ENCODE assay signal across 1 cellular context in the genomic region with DNA sequence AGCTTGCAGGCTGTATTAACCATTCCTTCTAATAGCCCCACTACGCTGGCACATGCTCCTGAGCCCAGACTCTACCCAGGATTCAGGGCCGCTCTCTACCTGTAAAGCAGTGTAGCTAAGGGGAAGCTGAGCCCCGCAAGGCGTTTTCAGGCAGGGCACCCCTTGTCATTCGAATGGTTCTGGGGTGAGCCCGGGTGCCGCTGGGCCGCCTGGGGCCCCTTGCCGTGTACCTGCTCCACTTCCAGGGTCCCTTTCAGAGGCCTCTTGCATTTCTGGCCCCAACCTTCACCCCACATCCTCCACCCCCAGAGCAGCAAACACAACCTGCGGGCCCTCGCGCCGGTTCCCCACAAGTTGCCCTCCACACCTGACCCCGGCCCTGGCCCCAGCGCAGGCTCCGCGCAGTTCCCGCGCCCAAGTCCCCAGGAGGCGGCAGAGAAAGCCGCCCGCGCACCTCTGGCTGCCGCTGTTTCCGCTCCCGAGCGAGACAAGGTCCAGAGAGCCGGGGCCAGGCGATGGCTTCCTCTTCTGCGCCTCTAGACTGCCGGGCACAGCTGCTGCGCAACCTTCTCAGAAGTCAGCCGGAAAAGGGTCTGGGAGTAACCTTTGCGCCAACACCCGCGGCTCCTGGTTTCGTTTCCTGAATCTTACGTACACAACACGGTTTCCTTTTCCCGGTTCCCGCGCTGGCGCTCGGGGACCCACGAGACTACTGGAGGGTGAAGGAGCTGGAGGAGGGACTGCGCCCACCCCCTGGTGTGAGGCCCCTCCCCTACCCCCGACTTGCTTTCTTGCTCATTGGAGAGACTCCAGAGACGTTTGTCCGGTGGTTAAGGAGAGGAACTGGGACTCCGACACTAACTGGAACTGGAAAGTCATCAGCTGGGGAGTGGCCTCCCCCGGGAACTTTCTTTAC.
TF ChIP-seq lines count a peak whose summit lies in the region.

A gene with protein sequence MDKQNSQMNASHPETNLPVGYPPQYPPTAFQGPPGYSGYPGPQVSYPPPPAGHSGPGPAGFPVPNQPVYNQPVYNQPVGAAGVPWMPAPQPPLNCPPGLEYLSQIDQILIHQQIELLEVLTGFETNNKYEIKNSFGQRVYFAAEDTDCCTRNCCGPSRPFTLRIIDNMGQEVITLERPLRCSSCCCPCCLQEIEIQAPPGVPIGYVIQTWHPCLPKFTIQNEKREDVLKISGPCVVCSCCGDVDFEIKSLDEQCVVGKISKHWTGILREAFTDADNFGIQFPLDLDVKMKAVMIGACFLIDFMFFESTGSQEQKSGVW (minus strand): TSS at position 595 of the 916 bp plus-strand sequence. CDS start 8,055 bp downstream, outside the sequence.

TF ChIP-seq in HCT116, 20 proteins besides CTCF, POLR2A, EP300 and RAD21 (continued from another document):
- TF ChIP-seq, protein P1, sequence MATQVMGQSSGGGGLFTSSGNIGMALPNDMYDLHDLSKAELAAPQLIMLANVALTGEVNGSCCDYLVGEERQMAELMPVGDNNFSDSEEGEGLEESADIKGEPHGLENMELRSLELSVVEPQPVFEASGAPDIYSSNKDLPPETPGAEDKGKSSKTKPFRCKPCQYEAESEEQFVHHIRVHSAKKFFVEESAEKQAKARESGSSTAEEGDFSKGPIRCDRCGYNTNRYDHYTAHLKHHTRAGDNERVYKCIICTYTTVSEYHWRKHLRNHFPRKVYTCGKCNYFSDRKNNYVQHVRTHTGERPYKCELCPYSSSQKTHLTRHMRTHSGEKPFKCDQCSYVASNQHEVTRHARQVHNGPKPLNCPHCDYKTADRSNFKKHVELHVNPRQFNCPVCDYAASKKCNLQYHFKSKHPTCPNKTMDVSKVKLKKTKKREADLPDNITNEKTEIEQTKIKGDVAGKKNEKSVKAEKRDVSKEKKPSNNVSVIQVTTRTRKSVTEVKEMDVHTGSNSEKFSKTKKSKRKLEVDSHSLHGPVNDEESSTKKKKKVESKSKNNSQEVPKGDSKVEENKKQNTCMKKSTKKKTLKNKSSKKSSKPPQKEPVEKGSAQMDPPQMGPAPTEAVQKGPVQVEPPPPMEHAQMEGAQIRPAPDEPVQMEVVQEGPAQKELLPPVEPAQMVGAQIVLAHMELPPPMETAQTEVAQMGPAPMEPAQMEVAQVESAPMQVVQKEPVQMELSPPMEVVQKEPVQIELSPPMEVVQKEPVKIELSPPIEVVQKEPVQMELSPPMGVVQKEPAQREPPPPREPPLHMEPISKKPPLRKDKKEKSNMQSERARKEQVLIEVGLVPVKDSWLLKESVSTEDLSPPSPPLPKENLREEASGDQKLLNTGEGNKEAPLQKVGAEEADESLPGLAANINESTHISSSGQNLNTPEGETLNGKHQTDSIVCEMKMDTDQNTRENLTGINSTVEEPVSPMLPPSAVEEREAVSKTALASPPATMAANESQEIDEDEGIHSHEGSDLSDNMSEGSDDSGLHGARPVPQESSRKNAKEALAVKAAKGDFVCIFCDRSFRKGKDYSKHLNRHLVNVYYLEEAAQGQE (IDR thresholded peaks at IDR 0.05; ENCODE audit: low read depth): no peak
- TF ChIP-seq, protein P2, sequence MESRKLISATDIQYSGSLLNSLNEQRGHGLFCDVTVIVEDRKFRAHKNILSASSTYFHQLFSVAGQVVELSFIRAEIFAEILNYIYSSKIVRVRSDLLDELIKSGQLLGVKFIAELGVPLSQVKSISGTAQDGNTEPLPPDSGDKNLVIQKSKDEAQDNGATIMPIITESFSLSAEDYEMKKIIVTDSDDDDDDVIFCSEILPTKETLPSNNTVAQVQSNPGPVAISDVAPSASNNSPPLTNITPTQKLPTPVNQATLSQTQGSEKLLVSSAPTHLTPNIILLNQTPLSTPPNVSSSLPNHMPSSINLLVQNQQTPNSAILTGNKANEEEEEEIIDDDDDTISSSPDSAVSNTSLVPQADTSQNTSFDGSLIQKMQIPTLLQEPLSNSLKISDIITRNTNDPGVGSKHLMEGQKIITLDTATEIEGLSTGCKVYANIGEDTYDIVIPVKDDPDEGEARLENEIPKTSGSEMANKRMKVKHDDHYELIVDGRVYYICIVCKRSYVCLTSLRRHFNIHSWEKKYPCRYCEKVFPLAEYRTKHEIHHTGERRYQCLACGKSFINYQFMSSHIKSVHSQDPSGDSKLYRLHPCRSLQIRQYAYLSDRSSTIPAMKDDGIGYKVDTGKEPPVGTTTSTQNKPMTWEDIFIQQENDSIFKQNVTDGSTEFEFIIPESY (IDR thresholded peaks at IDR 0.05; ENCODE audit: extremely low read depth, insufficient replicate concordance, low read length): peak; percentile 54
